22 cellular contexts compared by ENCODE assay signal in the genomic region with DNA sequence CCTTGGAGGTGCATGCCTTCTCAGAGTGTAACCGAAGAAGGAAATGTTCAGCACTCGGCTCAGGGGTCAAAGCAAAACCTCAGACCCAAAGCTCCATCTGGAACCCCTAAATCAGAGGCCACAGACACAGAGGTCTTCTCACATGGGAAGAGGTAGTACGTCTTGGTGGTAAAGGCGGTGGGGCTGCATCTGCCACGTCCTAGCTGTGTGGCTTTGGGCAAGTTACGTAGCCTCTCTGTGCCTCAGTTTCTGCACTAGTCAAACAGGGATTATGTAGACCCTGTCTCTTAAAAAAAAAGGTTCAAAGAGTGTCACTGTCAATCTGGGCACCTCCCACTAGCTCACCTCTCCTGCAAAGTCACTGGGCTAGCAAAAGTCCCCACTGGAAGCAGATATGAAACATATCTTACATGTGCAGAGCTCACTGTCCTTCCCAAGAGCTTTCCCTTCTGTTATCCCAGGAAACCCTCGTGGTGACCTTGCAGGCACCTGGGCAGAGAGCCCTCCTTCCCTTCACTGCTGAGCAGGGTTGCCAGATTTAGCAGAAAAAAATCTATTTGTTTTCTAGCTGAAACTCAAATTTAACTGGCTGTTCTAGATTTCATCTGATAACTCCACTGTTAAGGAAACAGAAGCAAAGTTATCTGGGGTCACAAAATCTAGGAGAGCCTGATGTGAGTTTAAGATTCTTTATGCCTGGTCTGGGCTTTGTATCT. TPM values are rescaled to one million over a fixed set of nuclear protein-coding genes. Genes with fewer than 3 reads are reported as not detected.
"Had no signal": no experiment of that assay in that cellular context is flagged by ENCODE, and none has a peak within 500 bp of the region (broad histone marks: within the 10 kb centered on the region; RNA-seq: fewer than 3 reads in every experiment).

No MANE protein-coding gene starts in this region.

- H3K27ac Mint-ChIP-seq: activated CD4-positive, alpha-beta memory T cell treated with anti-CD3 and anti-CD28 coated beads, Interleukin-2, amount 10 ng/mL, durations not matched to agents 7 days and 5 days; activated naive CD4-positive, alpha-beta T cell treated with anti-CD3 and anti-CD28 coated beads for 36 hours; activated T-cell treated with anti-CD3 and anti-CD28 coated beads, Interleukin-2, amount 50 U/mL, for 24 hours; activated T-helper 2 cell treated with anti-CD3 and anti-CD28 coated beads, Interferon-gamma antibody, Interleukin-2, Interleukin-4, amounts not matched to agents 10 μg/mL and 5 μg/mL and 100 μg/mL, durations not matched to agents 14 hours and 24 hours and 36 hours; progenitor cell of endocrine pancreas; stimulated activated naive CD8-positive, alpha-beta T cell treated with anti-CD3 and anti-CD28 coated beads, Interleukin-15, Interleukin-2, amounts not matched to agents 100 ng/mL and 50 ng/mL, for 24 hours; T-cell had no signal

- ATAC-seq: foreskin keratinocyte, left lung, SK-N-SH treated with all-trans-retinoic acid at 6 μM for 48 hours, T-cell had no signal

- H3K4me3 ChIP-seq: left lung, right atrium auricular region, skin epidermis had no signal

- H3K27me3 Mint-ChIP-seq: progenitor cell of endocrine pancreas had no signal

- H3K9me3 ChIP-seq: left lung, right atrium auricular region had no signal

- H3K9me3 Mint-ChIP-seq: activated CD4-positive, alpha-beta memory T cell treated with anti-CD3 and anti-CD28 coated beads, Interleukin-2, amount 10 ng/mL, durations not matched to agents 7 days and 5 days; activated naive CD4-positive, alpha-beta T cell treated with anti-CD3 and anti-CD28 coated beads for 36 hours; activated T-cell treated with anti-CD3 and anti-CD28 coated beads, Interleukin-2, amount 50 U/mL, for 24 hours; activated T-helper 2 cell treated with anti-CD3 and anti-CD28 coated beads, Interferon-gamma antibody, Interleukin-2, Interleukin-4, amounts not matched to agents 10 μg/mL and 5 μg/mL and 100 μg/mL, durations not matched to agents 14 hours and 24 hours and 36 hours; nephron progenitor cell; stimulated activated naive CD8-positive, alpha-beta T cell treated with anti-CD3 and anti-CD28 coated beads, Interleukin-15, Interleukin-2, amounts not matched to agents 100 ng/mL and 50 ng/mL, for 24 hours; T-cell had no signal

- DNase-seq: activated CD4-positive, alpha-beta memory T cell treated with anti-CD3 and anti-CD28 coated beads, Interleukin-2, amount 10 ng/mL, durations not matched to agents 7 days and 5 days; activated CD4-positive, alpha-beta T cell treated with anti-CD3 and anti-CD28 coated beads for 48 hours; activated CD4-positive, CD25-positive, alpha-beta regulatory T cell; activated naive CD4-positive, alpha-beta T cell treated with anti-CD3 and anti-CD28 coated beads for 36 hours; activated T-cell treated with anti-CD3 and anti-CD28 coated beads, Interleukin-2, amount 50 U/mL, for 24 hours; aorta; dermis blood vessel endothelial cell; foreskin keratinocyte; hypothalamus; left lung; nephron progenitor cell; nucleus accumbens; T-cell; T-helper 9 cell had no signal

- H3K27me3 ChIP-seq: foreskin keratinocyte, left lung, right atrium auricular region had no signal

- H3K27ac ChIP-seq: epithelial cell of prostate, foreskin keratinocyte, left lung had no signal

- H3K4me3 Mint-ChIP-seq: activated CD4-positive, alpha-beta memory T cell treated with anti-CD3 and anti-CD28 coated beads, Interleukin-2, amount 10 ng/mL, durations not matched to agents 7 days and 5 days; activated naive CD4-positive, alpha-beta T cell treated with anti-CD3 and anti-CD28 coated beads for 36 hours; activated T-cell treated with anti-CD3 and anti-CD28 coated beads, Interleukin-2, amount 50 U/mL, for 24 hours; nephron progenitor cell; stimulated activated naive CD8-positive, alpha-beta T cell treated with anti-CD3 and anti-CD28 coated beads, Interleukin-15, Interleukin-2, amounts not matched to agents 100 ng/mL and 50 ng/mL, for 24 hours; T-cell had no signal

- H3K36me3 Mint-ChIP-seq: T-cell had no signal

RNA-seq across cellular contexts. Expression of gene CFAP61, which starts 53.2 kb away (rescaled TPM):
- total RNA-seq: activated CD4-positive, alpha-beta memory T cell treated with anti-CD3 and anti-CD28 coated beads, Interleukin-2, amount 10 ng/mL, durations not matched to agents 7 days and 5 days; activated naive CD4-positive, alpha-beta T cell treated with anti-CD3 and anti-CD28 coated beads for 36 hours; activated T-helper 2 cell treated with anti-CD3 and anti-CD28 coated beads, Interferon-gamma antibody, Interleukin-2, Interleukin-4, amounts not matched to agents 10 μg/mL and 5 μg/mL and 100 μg/mL, durations not matched to agents 14 hours and 24 hours and 36 hours; dermis blood vessel endothelial cell; fibroblast of lung; foreskin keratinocyte; T-cell had no signal
